ENCODE assay signal across 8 cellular contexts in the genomic region with DNA sequence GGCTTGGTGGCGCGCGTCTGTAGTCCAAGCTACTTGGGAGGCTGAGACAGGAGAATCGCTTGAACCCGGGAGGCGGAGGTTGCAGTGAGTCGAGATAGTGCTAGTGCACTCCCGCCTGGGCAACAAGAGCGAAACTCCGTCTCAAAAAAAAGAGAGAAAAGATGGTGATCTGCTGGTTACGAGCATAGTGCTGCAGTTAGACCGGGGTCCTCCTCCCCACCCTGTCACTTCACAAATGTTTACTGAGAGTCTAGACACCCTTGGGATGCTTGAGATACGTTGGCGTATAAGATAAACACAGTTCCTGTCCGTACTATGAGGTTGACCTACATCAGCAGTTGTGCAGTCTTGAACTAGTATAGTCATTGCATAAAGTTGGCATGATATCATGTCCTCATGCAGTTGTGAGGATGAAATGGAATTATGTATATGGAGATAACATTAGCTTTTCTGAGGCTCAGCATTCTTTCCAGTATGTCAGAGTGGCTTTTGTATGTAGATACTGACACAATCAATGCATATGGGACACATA. TPM values are rescaled to one million over a fixed set of nuclear protein-coding genes. Genes with fewer than 3 reads are reported as not detected.
A peak's percentile ranks its signal among the peaks of the same experiment; 100 is the strongest.
DNase-seq lines count a peak whose midpoint lies in the region; ATAC-seq and TF ChIP-seq lines count a peak whose summit lies in the region.

No MANE protein-coding gene starts in this region.

- CTCF ChIA-PET in Caco-2 (lab: Charles Lee) (no interaction called here), PC-9 (lab: Charles Lee) (interaction anchor here (0.5 kb wide), 1 partner anchor 116 kb away, joined by 6 read pairs; no protein-coding TSS in a partner anchor), GM10248 (lab: Yijun Ruan, JAX) (interaction anchor here (0.9 to 2.8 kb wide), 4 partner anchors 8 to 290 kb away, joined by 3 to 20 read pairs (median 6); no protein-coding TSS in a partner anchor)

- POLR2A ChIA-PET in Caco-2 (lab: Charles Lee) (interaction anchor here (0.6 to 1.4 kb wide), 2 partner anchors 155 to 1111 kb away, joined by 3 to 5 read pairs; a partner anchor contains a TSS), PC-9 (lab: Charles Lee; ENCODE audit: unreplicated experiment) (interaction anchor here (0.6 kb wide), 1 partner anchor 179 kb away, joined by 3 read pairs; no protein-coding TSS in a partner anchor), GM10248 (lab: Yijun Ruan, JAX) (no interaction called here)

- peaks cover 49% of the 10 kb centered on the region for H3K79me2 ChIP-seq in PC-9 (ENCODE audit: low read depth)

- H3K4me3 ChIP-seq in Caco-2 (ENCODE audit: low read depth, low read length) (peak overlapping the region; percentile 71), PC-9 (peak overlapping the region; percentile 88), epithelial cell of esophagus (ENCODE audit: low read length) (peak overlapping the region; percentile 91), neutrophil (ENCODE audit: low read depth in 1 of 2, low read length in 1 of 2) (peak overlapping the region; percentile 82 to 93)

- TF ChIP-seq CTCF in Caco-2 (IDR thresholded peaks at IDR 0.05; ENCODE audit: insufficient read depth in 1 of 2, low read depth in 1 of 2, low read length in 1 of 2, severe bottlenecking in 1 of 2, unreplicated experiment in 1 of 2) = no peak
- TF ChIP-seq CTCF in PC-9 (conservative IDR thresholded peaks at IDR 0.05) = no peak
- TF ChIP-seq CTCF in epithelial cell of esophagus (IDR thresholded peaks at IDR 0.05; ENCODE audit: insufficient read depth, low read depth, low read length, missing control alignments) = no peak
- TF ChIP-seq CTCF in neutrophil (IDR thresholded peaks at IDR 0.05) = no peak
- TF ChIP-seq CTCF in GM10248 (IDR thresholded peaks at IDR 0.05; ENCODE audit: control extremely low read depth, extremely low read depth, low read depth, missing control alignments) = no peak

- peaks cover 9% of the 10 kb centered on the region; the same call in 1 of the 2 replicates for H3K4me1 ChIP-seq in Caco-2
- H3K4me1 ChIP-seq in PC-9 (replicated peaks; ENCODE audit: insufficient read depth) = peaks cover 18% of the 10 kb centered on the region; the same call in 1 of the 2 replicates
- peaks cover 21 to 29% of the 10 kb centered on the region in 2 experiments for H3K4me1 ChIP-seq in neutrophil (ENCODE audit: control insufficient read depth in 1 of 2, insufficient read depth in 1 of 2, low read depth in 1 of 2, low read length in 1 of 2)

- H3K9me3 Mint-ChIP-seq in Caco-2 (ENCODE audit: unreplicated experiment) = no peaks in the 10 kb centered on the region

- peaks cover 21% of the 10 kb centered on the region for H3K4me1 Mint-ChIP-seq in Caco-2 (ENCODE audit: low read depth, unreplicated experiment)

- H3F3A ChIP-seq in PC-9 (ENCODE audit: insufficient read depth, low read depth) = peaks cover 14% of the 10 kb centered on the region; the same call in 1 of the 2 replicates

- no peaks in the 10 kb centered on the region for H3K27me3 Mint-ChIP-seq in Caco-2 (ENCODE audit: insufficient read depth, unreplicated experiment)

- H3K36me3 Mint-ChIP-seq in Caco-2 (ENCODE audit: insufficient read depth, unreplicated experiment) = peaks cover 39% of the 10 kb centered on the region

- H2AFZ ChIP-seq in PC-9 = peak overlapping the region; percentile 95

- H4K20me1 ChIP-seq in PC-9 (ENCODE audit: insufficient read depth) = no peaks in the 10 kb centered on the region; the same call in none of the 2 replicates

- intact Hi-C loops in Caco-2 (cut with micrococcal nuclease; ENCODE audit: unreplicated experiment) (loop anchor here (2.0 to 10.0 kb wide), 3 partner anchors 54 to 126 kb away; no protein-coding TSS in a partner anchor), PC-9 (cut with micrococcal nuclease; ENCODE audit: unreplicated experiment) (loop anchor here (2.0 to 5.0 kb wide), 2 partner anchors 126 to 726 kb away; no protein-coding TSS in a partner anchor)

- DNase-seq in Caco-2 (no peak), PC-9 (no peak), epithelial cell of esophagus (ENCODE audit: low read depth) (no peak), GM10248 (ENCODE audit: extremely low spot score) (no peak), NCI-H2171 (lab: John Stamatoyannopoulos, UW) (no peak), NCI-H2196 (lab: John Stamatoyannopoulos, UW; ENCODE audit: unreplicated experiment) (no peak)

- peak overlapping the region; percentile 92 for H3K4me3 Mint-ChIP-seq in Caco-2 (ENCODE audit: unreplicated experiment)

- BruUV-seq in Caco-2 (replicated peaks; lab: Mats Ljungman, UMichigan) = no TSS peak
- BruUV-seq in PC-9 (replicated peaks; lab: Mats Ljungman, UMichigan) = no TSS peak

- no peaks in the 10 kb centered on the region; the same call in 1 of the 2 replicates for H3K36me3 ChIP-seq in Caco-2 (ENCODE audit: control insufficient read depth, insufficient read depth, low read length)
- H3K36me3 ChIP-seq in PC-9 (ENCODE audit: low read depth) = peaks cover 4% of the 10 kb centered on the region
- peaks cover 14% of the 10 kb centered on the region for H3K36me3 ChIP-seq in neutrophil

- H3K27ac ChIP-seq in PC-9 = peak overlapping the region; percentile 54; the same call in 1 of the 2 replicates
- H3K27ac ChIP-seq in neutrophil = peak overlapping the region; percentile 87

- peak overlapping the region; percentile 94 for H3K4me2 ChIP-seq in PC-9

- ATAC-seq in HG03432 (IDR thresholded peaks at IDR 0.05; ENCODE audit: unreplicated experiment) = no peak

- no peaks in the 10 kb centered on the region for H3K9me3 ChIP-seq in Caco-2
- no peaks in the 10 kb centered on the region for H3K9me3 ChIP-seq in PC-9 (ENCODE audit: insufficient read depth, low read depth)
- H3K9me3 ChIP-seq in neutrophil = no peaks in the 10 kb centered on the region

- H3K27me3 ChIP-seq in Caco-2 (replicated peaks; ENCODE audit: control insufficient read depth, insufficient read depth, low read length) = no peaks in the 10 kb centered on the region
- H3K27me3 ChIP-seq in PC-9 (ENCODE audit: insufficient read depth, low read depth) = no peaks in the 10 kb centered on the region
- H3K27me3 ChIP-seq in neutrophil = no peaks in the 10 kb centered on the region

- H3K9me2 ChIP-seq in PC-9 (ENCODE audit: insufficient read depth) = no peaks in the 10 kb centered on the region

- H3K27ac Mint-ChIP-seq in Caco-2 (ENCODE audit: unreplicated experiment) = peak overlapping the region; percentile 95

RNA-seq across cellular contexts. Expression of a gene that starts 0.8 kb away (rescaled TPM):
- total RNA-seq in Caco-2 (2022) (19.0 and 26.1 TPM in 2 replicates), PC-9 (2021) (29.1 and 30.3 TPM in 2 replicates)

RNA-seq across cellular contexts. Expression of a gene that starts 0.9 kb away (rescaled TPM):
- total RNA-seq in Caco-2 (2022) (24.4 and 24.6 TPM in 2 replicates), PC-9 (2021) (13.2 and 15.8 TPM in 2 replicates)
